In the genomic region with DNA sequence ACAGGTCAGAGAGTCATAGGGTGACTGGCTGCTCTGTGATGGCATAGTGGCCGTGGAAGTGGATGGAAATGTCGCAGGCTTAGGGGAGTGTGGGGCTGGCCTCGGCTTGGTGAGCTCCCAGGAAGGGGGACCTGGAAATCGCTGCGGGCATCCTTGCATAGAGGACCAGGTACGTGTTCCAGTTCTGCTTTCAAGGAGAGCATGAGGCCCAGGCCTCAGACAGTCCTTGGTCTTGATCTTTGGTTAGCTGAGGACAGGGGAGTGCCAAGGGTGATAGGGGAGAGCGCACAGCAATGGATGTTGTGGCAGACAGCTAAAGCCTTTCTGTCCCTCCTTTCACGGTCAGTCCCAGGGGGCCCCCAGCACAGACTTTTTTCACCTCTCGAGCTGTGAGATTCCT, we compare ENCODE assay signal across 17 cellular contexts.
DNase-seq lines count a peak whose midpoint lies in the region; ATAC-seq and TF ChIP-seq lines count a peak whose summit lies in the region.
"Had no signal": no experiment of that assay in that cellular context is flagged by ENCODE, and none has a peak within 500 bp of the region (broad histone marks: within the 10 kb centered on the region; RNA-seq: fewer than 3 reads in every experiment).

No MANE protein-coding gene starts in this region.

- H3K9me3 ChIP-seq in BLaER1 treated with 17β-estradiol and CSF1 and Interleukin-3, amounts not matched to agents 10 nM and 100 nM (replicated peaks in 1 of 11): peaks cover 100% of the 10 kb centered on the region in 11 experiments
- H3K9me3 ChIP-seq in adipocyte (ENCODE audit: control insufficient read depth, low read length) (peaks cover 100% of the 10 kb centered on the region), iPS-18c (ENCODE audit: control insufficient read depth, insufficient read depth, low read length) (peaks cover 46% of the 10 kb centered on the region), subcutaneous abdominal adipose tissue (ENCODE audit: control insufficient read depth in 5 of 5, low read length in 5 of 5) (peaks cover 99 to 100% (median 100%) of the 10 kb centered on the region in 5 donors), PC-9 (ENCODE audit: insufficient read depth, low read depth) (peaks cover 3% of the 10 kb centered on the region; the same call in 1 of the 2 replicates)

- peak overlapping the region in 7 of 10 experiments; percentile 9 to 47 (median 34); a peak in 8 of 20 replicates for H3K4me3 ChIP-seq in BLaER1 treated with 17β-estradiol and CSF1 and Interleukin-3, amounts not matched to agents 10 nM and 100 nM
- H3K4me3 ChIP-seq in adipocyte (ENCODE audit: low read length) (peak overlapping the region; percentile 45), iPS-18c (ENCODE audit: insufficient read depth, low read depth, low read length) (peak overlapping the region; percentile 4; the same call in 1 of the 2 replicates), subcutaneous abdominal adipose tissue (ENCODE audit: low read depth in 1 of 5, low read length in 5 of 5) (peak overlapping the region; percentile 36 to 66 (median 57)), PC-9 (no peak overlapping the region)

- no peak overlapping the region for H2AFZ ChIP-seq in PC-9

- peaks cover 100% of the 10 kb centered on the region in 11 experiments for H3K36me3 ChIP-seq in BLaER1 treated with 17β-estradiol and CSF1 and Interleukin-3, amounts not matched to agents 10 nM and 100 nM
- H3K36me3 ChIP-seq in adipocyte (ENCODE audit: control insufficient read depth, insufficient read depth, low read length, severe bottlenecking): peaks cover 100% of the 10 kb centered on the region
- peaks cover 0 to 100% (median 100%) of the 10 kb centered on the region in 5 donors for H3K36me3 ChIP-seq in subcutaneous abdominal adipose tissue (ENCODE audit: control insufficient read depth in 5 of 5, insufficient read depth in 5 of 5, low read length in 5 of 5)
- H3K36me3 ChIP-seq in PC-9 (ENCODE audit: low read depth): no peaks in the 10 kb centered on the region

- POLR2A ChIA-PET in PC-9 (lab: Charles Lee; ENCODE audit: unreplicated experiment): no interaction called here

- no peaks in the 10 kb centered on the region for H3K4me1 ChIP-seq in BLaER1 treated with 17β-estradiol and CSF1 and Interleukin-3, amounts not matched to agents 10 nM and 100 nM
- H3K4me1 ChIP-seq in adipocyte (ENCODE audit: control insufficient read depth, insufficient read depth, low read length): no peaks in the 10 kb centered on the region
- no peaks in the 10 kb centered on the region for H3K4me1 ChIP-seq in subcutaneous abdominal adipose tissue (ENCODE audit: control insufficient read depth in 5 of 5, insufficient read depth in 5 of 5, low read length in 5 of 5)
- no peaks in the 10 kb centered on the region for H3K4me1 ChIP-seq in PC-9 (replicated peaks; ENCODE audit: insufficient read depth)

- no peaks in the 10 kb centered on the region for H3K79me2 ChIP-seq in PC-9 (ENCODE audit: low read depth)

- H3K27me3 ChIP-seq in BLaER1 treated with 17β-estradiol and CSF1 and Interleukin-3, amounts not matched to agents 10 nM and 100 nM: no peaks in the 10 kb centered on the region
- H3K27me3 ChIP-seq in adipocyte (replicated peaks; ENCODE audit: control insufficient read depth, insufficient read depth, low read length) (no peaks in the 10 kb centered on the region), subcutaneous abdominal adipose tissue (ENCODE audit: control insufficient read depth in 5 of 5, insufficient read depth in 4 of 5, low read length in 5 of 5) (no peaks in the 10 kb centered on the region), PC-9 (ENCODE audit: insufficient read depth, low read depth) (no peaks in the 10 kb centered on the region)

- ATAC-seq in HG03039 (IDR thresholded peaks at IDR 0.05; ENCODE audit: unreplicated experiment): no peak

- no peaks in the 10 kb centered on the region for H4K20me1 ChIP-seq in BLaER1 treated with 17β-estradiol and CSF1 and Interleukin-3, amounts not matched to agents 10 nM and 100 nM
- H4K20me1 ChIP-seq in PC-9 (ENCODE audit: insufficient read depth): no peaks in the 10 kb centered on the region

- H3K4me2 ChIP-seq in BLaER1 treated with 17β-estradiol and CSF1 and Interleukin-3, amounts not matched to agents 10 nM and 100 nM: no peak overlapping the region
- no peak overlapping the region for H3K4me2 ChIP-seq in PC-9

- DNase-seq in adipocyte (ENCODE audit: low read depth) (no peak), PC-9 (no peak)
- no peak for DNase-seq in activated CD4-positive, alpha-beta T cell treated with anti-CD3 and anti-CD28 coated beads, Interleukin-2, amount 50 U/mL, for 4 hours
- DNase-seq: DMS79, H7, Karpas-422, MV-4-11, NCI-H1105 treated with DMSO at 0.1 percent for 48 hours, NCI-H2029 treated with DMSO at 0.1 percent for 48 hours, NCI-H226, NCI-H524, NCI-H774, Right ventricle myocardium superior had no signal

- no peak overlapping the region for H3K27ac ChIP-seq in BLaER1 treated with 17β-estradiol and CSF1 and Interleukin-3, amounts not matched to agents 10 nM and 100 nM
- H3K27ac ChIP-seq in subcutaneous abdominal adipose tissue (ENCODE audit: low read depth, low read length) (no peak overlapping the region), PC-9 (no peak overlapping the region)

- CTCF ChIA-PET in PC-9 (lab: Charles Lee): no interaction called here

- no peaks in the 10 kb centered on the region for H3K9me2 ChIP-seq in PC-9 (ENCODE audit: insufficient read depth)

- H3K9ac ChIP-seq in BLaER1 treated with 17β-estradiol and CSF1 and Interleukin-3, amounts not matched to agents 10 nM and 100 nM: no peak overlapping the region
- no peak overlapping the region for H3K9ac ChIP-seq in adipocyte (ENCODE audit: low read length)
- H3K9ac ChIP-seq in subcutaneous abdominal adipose tissue (ENCODE audit: low read length in 5 of 5): no peak overlapping the region

- intact Hi-C loops in PC-9 (cut with micrococcal nuclease; ENCODE audit: unreplicated experiment): no loop called here

- TF ChIP-seq CTCF in PC-9 (conservative IDR thresholded peaks at IDR 0.05): no peak

- no TSS peak for BruUV-seq in PC-9 (replicated peaks; lab: Mats Ljungman, UMichigan)

- no peaks in the 10 kb centered on the region for H3F3A ChIP-seq in PC-9 (ENCODE audit: insufficient read depth, low read depth)
